Comparison of ENCODE assay signal across 8 cellular contexts in the genomic region with DNA sequence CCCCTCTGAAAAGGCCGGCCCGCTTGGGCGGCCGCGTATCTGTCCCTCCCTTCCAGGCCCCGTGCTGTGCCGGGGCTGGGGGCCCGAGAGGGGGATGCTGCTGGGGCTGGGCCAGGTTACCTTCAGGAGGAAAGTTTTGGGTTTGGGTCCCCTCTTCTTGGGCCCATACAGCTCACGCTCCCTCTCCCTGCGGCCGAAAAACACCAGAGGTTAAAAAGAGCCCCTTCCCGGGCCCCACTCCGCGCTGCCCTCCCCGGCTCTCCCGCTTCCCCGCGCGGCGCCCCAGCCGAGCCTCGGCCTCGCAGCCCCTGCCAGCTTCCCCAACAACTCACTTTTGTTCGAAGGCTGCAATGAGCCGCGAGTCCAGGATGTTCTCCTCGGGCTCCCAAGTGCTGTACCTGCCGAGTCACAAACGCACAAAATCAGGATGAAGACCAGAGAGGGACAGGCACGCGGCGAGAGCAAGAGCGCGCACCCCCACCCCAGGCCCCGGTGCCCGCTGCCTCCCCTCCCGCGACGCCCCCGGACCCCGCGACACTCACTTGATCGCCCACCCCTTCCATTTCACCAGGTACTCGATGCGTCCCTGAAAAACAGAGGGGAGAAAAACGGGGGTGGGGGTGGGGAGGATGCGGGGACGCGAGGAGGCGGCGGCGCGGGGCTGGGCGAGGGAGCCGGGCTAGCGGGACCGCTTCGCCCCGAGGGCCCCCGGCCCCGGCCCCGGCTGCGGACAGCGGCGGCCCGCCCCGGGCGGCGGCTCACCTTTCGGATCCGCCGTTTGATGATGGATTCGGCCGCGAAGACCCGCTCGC. TPM values are rescaled to one million over a fixed set of nuclear protein-coding genes. Genes with fewer than 3 reads are reported as not detected.
DNase-seq lines count a peak whose midpoint lies in the region; ATAC-seq and TF ChIP-seq lines count a peak whose summit lies in the region.

No MANE protein-coding gene starts in this region.

- H3K4me1 Mint-ChIP-seq in CD14-positive monocyte: peaks cover 32% of the 10 kb centered on the region
- peaks cover 49 to 60% of the 10 kb centered on the region in 2 donors for H3K4me1 Mint-ChIP-seq in immature natural killer cell

- H3K4me3 ChIP-seq in OCI-LY3 (ENCODE audit: low read length) (peak overlapping the region; percentile 88), body of pancreas (peak overlapping the region; percentile 60 to 74), spleen (peak overlapping the region; percentile 59 to 91 (median 76))

- H3K9me3 ChIP-seq in OCI-LY3 (ENCODE audit: insufficient read depth, low read length): no peaks in the 10 kb centered on the region
- H3K9me3 ChIP-seq in body of pancreas: no peaks in the 10 kb centered on the region
- H3K9me3 ChIP-seq in spleen: no peaks in the 10 kb centered on the region

- peaks cover 46% of the 10 kb centered on the region for H3K79me2 ChIP-seq in OCI-LY3 (ENCODE audit: low read length)

- ATAC-seq in GM21529 (IDR thresholded peaks at IDR 0.05; ENCODE audit: unreplicated experiment): peak; percentile 15
- ATAC-seq in body of pancreas: peak; percentile 2

- H3K27me3 ChIP-seq in OCI-LY3 (ENCODE audit: low read depth, low read length) (no peaks in the 10 kb centered on the region), body of pancreas (no peaks in the 10 kb centered on the region), spleen (replicated peaks in 1 of 7) (peaks cover 0 to 5% (median 0%) of the 10 kb centered on the region in 7 donors)

- WGBS in body of pancreas, 2 donors: 1 to 2% methylated on average over 25 to 68 of the region's 77 CpGs
- WGBS in spleen, 5 donors: 0 to 1% (median 1%) methylated on average over 20 to 77 of the region's 77 CpGs

- no peaks in the 10 kb centered on the region for H3K9me3 Mint-ChIP-seq in CD14-positive monocyte
- no peaks in the 10 kb centered on the region for H3K9me3 Mint-ChIP-seq in immature natural killer cell

- H3K27me3 Mint-ChIP-seq in CD14-positive monocyte (ENCODE audit: low read depth in 3 of 3) (peaks cover 9 to 25% (median 21%) of the 10 kb centered on the region in 3 donors), immature natural killer cell (ENCODE audit: low read depth in 3 of 3) (peaks cover 16 to 25% (median 25%) of the 10 kb centered on the region in 3 donors)

- peaks cover 27% of the 10 kb centered on the region for H3K36me3 ChIP-seq in OCI-LY3 (replicated peaks; ENCODE audit: low read depth, low read length)
- H3K36me3 ChIP-seq in body of pancreas (replicated peaks in 1 of 2; ENCODE audit: insufficient read depth in 1 of 2, low read depth in 2 of 2): peaks cover 0 to 2% of the 10 kb centered on the region in 2 donors
- peaks cover 0 to 34% (median 9%) of the 10 kb centered on the region in 6 donors for H3K36me3 ChIP-seq in spleen

- H3K27ac ChIP-seq in OCI-LY3 (ENCODE audit: low read length) (peak overlapping the region; percentile 71), body of pancreas (peak overlapping the region; percentile 61 to 92 (median 83)), spleen (peak overlapping the region; percentile 67 to 94 (median 90))

- H3K4me1 ChIP-seq in OCI-LY3 (ENCODE audit: low read length): peaks cover 45% of the 10 kb centered on the region
- peaks cover 37% of the 10 kb centered on the region for H3K4me1 ChIP-seq in body of pancreas
- H3K4me1 ChIP-seq in spleen: peaks cover 34 to 70% (median 51%) of the 10 kb centered on the region in 6 donors

- TF ChIP-seq POLR2A in body of pancreas (IDR thresholded peaks at IDR 0.05) (no peak), spleen (IDR thresholded peaks at IDR 0.05) (peak in 1 of 3 donors; percentile 23)

- peak overlapping the region; percentile 99 for H3K4me2 ChIP-seq in OCI-LY3 (ENCODE audit: low read length)

- H3K27ac Mint-ChIP-seq in CD14-positive monocyte (peak overlapping the region; percentile 53 to 91 (median 87)), immature natural killer cell (peak overlapping the region; percentile 37 to 91 (median 81))

- H3K4me3 Mint-ChIP-seq in CD14-positive monocyte: peak overlapping the region; percentile 94
- peak overlapping the region; percentile 86 to 97 (median 93) for H3K4me3 Mint-ChIP-seq in immature natural killer cell

- peaks cover 25 to 29% of the 10 kb centered on the region in 2 donors for H3K36me3 Mint-ChIP-seq in CD14-positive monocyte
- H3K36me3 Mint-ChIP-seq in immature natural killer cell: no peaks in the 10 kb centered on the region

- TF ChIP-seq CTCF in CD14-positive monocyte (IDR thresholded peaks at IDR 0.05) (no peak), OCI-LY3 (IDR thresholded peaks at IDR 0.05; ENCODE audit: low read depth, low read length) (no peak), body of pancreas (IDR thresholded peaks at IDR 0.05) (no peak), spleen (IDR thresholded peaks at IDR 0.05 in 8 of 11, conservative IDR thresholded peaks at IDR 0.05 in 3 of 11) (peak in 1 of 11 experiments; percentile 13)

- peaks cover 34% of the 10 kb centered on the region for H4K20me1 ChIP-seq in OCI-LY3 (ENCODE audit: insufficient read depth, low read length)

- peak; percentile 34 for DNase-seq in CD14-positive monocyte (ENCODE audit: low spot score)
- DNase-seq in body of pancreas: peak in 2 of 4 donors; percentile 36
- peak in 2 of 3 donors; percentile 14 to 23 for DNase-seq in immature natural killer cell
- DNase-seq in spleen: peak; percentile 85
- DNase-seq in middle frontal gyrus (ENCODE audit: extremely low spot score, low spot score): no peak
- DNase-seq in occipital lobe (lab: John Stamatoyannopoulos, UW): no peak

- intact Hi-C loops in CD14-positive monocyte (cut with micrococcal nuclease): loop anchor here (2.0 to 10.0 kb wide), 8 partner anchors 81 to 453 kb away; partner anchors contain the start of genes CBX7 (in 1 of the 2), RPL3 (in 1 of the 2) and SUN2 (in 1 of the 2)
- intact Hi-C loops in body of pancreas (cut with DNase I): no loop called here
- intact Hi-C loops in spleen (cut with DNase I; ENCODE audit: low total_unique reads): loop anchor here (5.0 kb wide), 3 partner anchors 131 to 446 kb away; partner anchors contain the start of gene RPL3

- H2AFZ ChIP-seq in OCI-LY3 (ENCODE audit: low read depth, low read length): no peak overlapping the region

- peak overlapping the region; percentile 90 for H3K9ac ChIP-seq in OCI-LY3 (ENCODE audit: low read length)

RNA-seq across cellular contexts. Expression of gene CBX6, which starts 0.5 kb away (rescaled TPM):
- 1 to 10 TPM; 2.1 to 5.0 TPM for polyA plus RNA-seq in CD14-positive monocyte
- total RNA-seq in body of pancreas: 10 to 100 TPM; 32.7 to 45.2 TPM
- 10 to 100 TPM in 1 of 3 donors, 1 to 10 TPM in 2; 5.2 to 16.1 (median 6.3) TPM for polyA plus RNA-seq in immature natural killer cell
- 10 to 100 TPM; 35.8 to 72.2 (median 49.2) TPM for total RNA-seq in spleen
- 10 to 100 TPM; 10.2 to 26.3 (median 11.3) TPM for polyA plus RNA-seq in spleen
- total RNA-seq in occipital lobe: 33.8 TPM

RNA-seq across cellular contexts. Expression of gene NPTXR, which starts 27.7 kb away (rescaled TPM):
- polyA plus RNA-seq in CD14-positive monocyte (not detected), immature natural killer cell (1 to 10 TPM in 1 of 3 donors, under 1 TPM in 2; 0.59 to 1.4 (median 0.66) TPM), spleen (1 to 10 TPM in 1 of 3 donors, under 1 TPM in 2; 0.24 to 1.2 (median 0.53) TPM)
- total RNA-seq in body of pancreas (10 to 100 TPM in 1 of 2 donors, 1 to 10 TPM in 1; 6.0 to 10.5 TPM), spleen (10 to 100 TPM in 1 of 7 donors, 1 to 10 TPM in 6; 3.8 to 11.5 (median 5.0) TPM), occipital lobe (11.5 TPM)

Comparison
In these comparisons a context has a peak if more than half of its experiments do, and no peak if none do; other contexts are left out.
1. DNase-seq: peak in CD14-positive monocyte (single experiment), immature natural killer cell (2 of 3) and spleen (single experiment); none in middle frontal gyrus (single experiment) and occipital lobe (single experiment).
2. Peak in every context shown above with its lines, with median percentiles within 50 percentile points of each other: H3K27ac ChIP-seq and H3K4me3 ChIP-seq.